29 cellular contexts compared by ENCODE assay signal in genomic region chr6:71579902-71580301, GRCh38.
"Had no signal": no experiment of that assay in that cellular context is flagged by ENCODE, and none has a peak within 500 bp of the region (broad histone marks: within the 10 kb centered on the region; RNA-seq: fewer than 3 reads in every experiment).

No MANE protein-coding gene starts in this region.

- H3K27ac Mint-ChIP-seq: activated naive CD4-positive, alpha-beta T cell treated with anti-CD3 and anti-CD28 coated beads, Interleukin-2, amount 10 ng/mL, durations not matched to agents 7 days and 5 days; activated naive CD8-positive, alpha-beta T cell treated with anti-CD3 and anti-CD28 coated beads, Interleukin-2, amount 10 ng/mL, durations not matched to agents 7 days and 5 days; activated T-cell treated with anti-CD3 and anti-CD28 coated beads, Interleukin-2, amount 50 U/mL, for 24 hours; natural killer cell treated with Interleukin-12 subunit alpha and Interleukin-12 subunit beta and Interleukin-15 and Interleukin-18, amount 100 ng/mL, for 72 hours; stimulated activated memory B cell treated with anti-CD40 and anti-IgM and Interleukin-4, amounts not matched to agents 10 μg/mL and 1 μg/mL and 100 μg/mL, for 72 hours had no signal

- H3K9me3 Mint-ChIP-seq: activated naive CD4-positive, alpha-beta T cell treated with anti-CD3 and anti-CD28 coated beads, Interleukin-2, amount 10 ng/mL, durations not matched to agents 7 days and 5 days; activated naive CD8-positive, alpha-beta T cell treated with anti-CD3 and anti-CD28 coated beads, Interleukin-2, amount 10 ng/mL, durations not matched to agents 7 days and 5 days; activated T-cell treated with anti-CD3 and anti-CD28 coated beads, Interleukin-2, amount 50 U/mL, for 24 hours; stimulated activated memory B cell treated with anti-CD40 and anti-IgM and Interleukin-4, amounts not matched to agents 10 μg/mL and 1 μg/mL and 100 μg/mL, for 72 hours had no signal

- H3K4me1 Mint-ChIP-seq: activated naive CD4-positive, alpha-beta T cell treated with anti-CD3 and anti-CD28 coated beads, Interleukin-2, amount 10 ng/mL, durations not matched to agents 7 days and 5 days; activated naive CD8-positive, alpha-beta T cell treated with anti-CD3 and anti-CD28 coated beads, Interleukin-2, amount 10 ng/mL, durations not matched to agents 7 days and 5 days; stimulated activated memory B cell treated with anti-CD40 and anti-IgM and Interleukin-4, amounts not matched to agents 10 μg/mL and 1 μg/mL and 100 μg/mL, for 72 hours had no signal

- H3K36me3 ChIP-seq: ascending aorta, brain microvascular endothelial cell, esophagus muscularis mucosa, heart right ventricle, left ventricle myocardium inferior, sigmoid colon, stomach, thyroid gland, upper lobe of left lung, vagina, WERI-Rb-1 had no signal

- H3K4me3 ChIP-seq: ascending aorta, esophagus muscularis mucosa, heart right ventricle, left ventricle myocardium inferior, lung, mucosa of descending colon, sigmoid colon, stomach, thyroid gland, upper lobe of left lung, vagina had no signal

- FAIRE-seq: small intestine had no signal

- ATAC-seq: activated CD4-positive, CD25-positive, alpha-beta regulatory T cell treated with anti-CD3 and anti-CD28 coated beads, Interleukin-2, amount 50 U/mL, for 24 hours; foreskin keratinocyte; heart right ventricle; mucosa of descending colon; natural killer cell treated with Interleukin-12 subunit alpha and Interleukin-12 subunit beta and Interleukin-15 and Interleukin-18, amount 100 ng/mL, for 72 hours; stimulated activated memory B cell treated with anti-CD40 and anti-IgM and Interleukin-4, amounts not matched to agents 10 μg/mL and 1 μg/mL and 100 μg/mL, for 72 hours had no signal

- H3K27me3 Mint-ChIP-seq: activated naive CD4-positive, alpha-beta T cell treated with anti-CD3 and anti-CD28 coated beads, Interleukin-2, amount 10 ng/mL, durations not matched to agents 7 days and 5 days; activated naive CD8-positive, alpha-beta T cell treated with anti-CD3 and anti-CD28 coated beads, Interleukin-2, amount 10 ng/mL, durations not matched to agents 7 days and 5 days; activated T-cell treated with anti-CD3 and anti-CD28 coated beads, Interleukin-2, amount 50 U/mL, for 24 hours; natural killer cell treated with Interleukin-12 subunit alpha and Interleukin-12 subunit beta and Interleukin-15 and Interleukin-18, amount 100 ng/mL, for 72 hours; stimulated activated memory B cell treated with anti-CD40 and anti-IgM and Interleukin-4, amounts not matched to agents 10 μg/mL and 1 μg/mL and 100 μg/mL, for 72 hours had no signal

- H3K4me1 ChIP-seq: ascending aorta, esophagus muscularis mucosa, foreskin keratinocyte, heart right ventricle, left ventricle myocardium inferior, sigmoid colon, stomach, thyroid gland, upper lobe of left lung, vagina had no signal

- DNase-seq: activated CD4-positive, alpha-beta T cell treated with anti-CD3 and anti-CD28 coated beads for 48 hours; activated CD4-positive, alpha-beta T cell treated with anti-CD3 and anti-CD28 coated beads, Interleukin-2, amount 50 U/mL, for 48 hours; activated CD8-positive, alpha-beta memory T cell treated with anti-CD3 and anti-CD28 coated beads, Interleukin-2, amount 50 U/mL, for 48 hours; activated gamma-delta T cell; activated naive CD4-positive, alpha-beta T cell treated with anti-CD3 and anti-CD28 coated beads, Interleukin-2, amount 10 ng/mL, durations not matched to agents 7 days and 5 days; activated naive CD8-positive, alpha-beta T cell treated with anti-CD3 and anti-CD28 coated beads, Interleukin-2, amount 10 ng/mL, durations not matched to agents 7 days and 5 days; activated T-cell treated with anti-CD3 and anti-CD28 coated beads, Interleukin-2, amount 50 U/mL, for 24 hours; brain microvascular endothelial cell; caudate nucleus; foreskin keratinocyte; heart right ventricle; left ventricle myocardium inferior; mucosa of descending colon; sigmoid colon; small intestine; stimulated activated CD4-positive, alpha-beta T cell treated with anti-CD3 and anti-CD28 coated beads, Interleukin-4, amount 100 ng/mL, for 4 hours; stimulated activated CD8-positive, alpha-beta memory T cell treated with anti-CD3 and anti-CD28 coated beads, Interleukin-4, amount 100 ng/mL, for 48 hours; stomach; T1000; thyroid gland; upper lobe of left lung; WERI-Rb-1 had no signal

- H3K36me3 Mint-ChIP-seq: activated naive CD4-positive, alpha-beta T cell treated with anti-CD3 and anti-CD28 coated beads, Interleukin-2, amount 10 ng/mL, durations not matched to agents 7 days and 5 days; activated naive CD8-positive, alpha-beta T cell treated with anti-CD3 and anti-CD28 coated beads, Interleukin-2, amount 10 ng/mL, durations not matched to agents 7 days and 5 days; natural killer cell treated with Interleukin-12 subunit alpha and Interleukin-12 subunit beta and Interleukin-15 and Interleukin-18, amount 100 ng/mL, for 72 hours; stimulated activated memory B cell treated with anti-CD40 and anti-IgM and Interleukin-4, amounts not matched to agents 10 μg/mL and 1 μg/mL and 100 μg/mL, for 72 hours had no signal

- H3K4me3 Mint-ChIP-seq: activated naive CD4-positive, alpha-beta T cell treated with anti-CD3 and anti-CD28 coated beads, Interleukin-2, amount 10 ng/mL, durations not matched to agents 7 days and 5 days; activated naive CD8-positive, alpha-beta T cell treated with anti-CD3 and anti-CD28 coated beads, Interleukin-2, amount 10 ng/mL, durations not matched to agents 7 days and 5 days; activated T-cell treated with anti-CD3 and anti-CD28 coated beads, Interleukin-2, amount 50 U/mL, for 24 hours; natural killer cell treated with Interleukin-12 subunit alpha and Interleukin-12 subunit beta and Interleukin-15 and Interleukin-18, amount 100 ng/mL, for 72 hours; stimulated activated memory B cell treated with anti-CD40 and anti-IgM and Interleukin-4, amounts not matched to agents 10 μg/mL and 1 μg/mL and 100 μg/mL, for 72 hours had no signal

- H3K27ac ChIP-seq: ascending aorta, brain microvascular endothelial cell, esophagus muscularis mucosa, foreskin keratinocyte, heart right ventricle, left ventricle myocardium inferior, sigmoid colon, stomach, thyroid gland, upper lobe of left lung, vagina, WERI-Rb-1 had no signal

- H3K27me3 ChIP-seq: ascending aorta, brain microvascular endothelial cell, esophagus muscularis mucosa, foreskin keratinocyte, heart right ventricle, sigmoid colon, stomach, thyroid gland, upper lobe of left lung, vagina had no signal

- H3K9me3 ChIP-seq: ascending aorta, esophagus muscularis mucosa, heart right ventricle, left ventricle myocardium inferior, mucosa of descending colon, sigmoid colon, thyroid gland, upper lobe of left lung, vagina had no signal
